In the genomic region with DNA sequence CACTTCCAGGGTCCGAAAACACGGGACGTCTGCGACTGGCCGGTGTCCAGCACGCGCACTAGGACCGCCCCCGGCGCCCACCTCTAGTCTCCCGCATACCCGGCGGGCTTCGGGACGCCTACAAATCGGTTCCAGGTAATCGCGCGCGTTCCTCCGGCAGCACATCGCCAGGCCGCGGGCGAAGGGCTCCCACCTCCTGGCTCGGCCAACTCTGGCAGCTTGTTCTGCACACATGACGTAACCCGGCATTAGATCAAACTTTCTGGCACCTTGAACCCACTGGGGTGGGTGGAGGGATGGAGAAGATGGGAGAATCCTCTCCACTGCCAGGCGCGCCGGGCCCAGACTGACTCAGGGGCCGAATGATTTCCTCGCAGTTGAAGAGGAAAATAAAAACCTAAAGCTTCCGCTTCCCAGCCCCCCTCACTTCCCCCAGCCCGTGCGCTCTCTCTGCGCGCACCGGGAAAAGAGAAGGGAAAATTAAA, we compare ENCODE assay signal across 8 cellular contexts. TPM values are rescaled to one million over a fixed set of nuclear protein-coding genes. Genes with fewer than 3 reads are reported as not detected.
DNase-seq lines count a peak whose midpoint lies in the region; ATAC-seq and TF ChIP-seq lines count a peak whose summit lies in the region.

No MANE protein-coding gene starts in this region.

- no peak overlapping the region for H2BK12ac ChIP-seq in neuronal stem cell (ENCODE audit: low read length)

- POLR2A ChIA-PET in HEK293 (lab: Yijun Ruan, JAX) = interaction anchor here (0.6 to 1.5 kb wide), 8 partner anchors 17 to 117 kb away, joined by 3 to 9 read pairs (median 4); no protein-coding TSS in a partner anchor

- no peak overlapping the region for H2BK15ac ChIP-seq in neuronal stem cell (ENCODE audit: low read length)

- H3K4me3 ChIP-seq in BE2C (ENCODE audit: low read depth, low read length) = peak overlapping the region; percentile 87
- H3K4me3 ChIP-seq in HEK293 (ENCODE audit: low read depth, low read length) = peak overlapping the region; percentile 64
- peak overlapping the region; percentile 89 to 95 for H3K4me3 ChIP-seq in neuronal stem cell (ENCODE audit: low read length in 2 of 2)

- peak overlapping the region; percentile 100 for H2BK5ac ChIP-seq in neuronal stem cell (ENCODE audit: low read length)

- H3K27ac ChIP-seq in HEK293 (ENCODE audit: extremely low read depth, low read depth, low read length) = peak overlapping the region; percentile 99
- H3K27ac ChIP-seq in neuronal stem cell (replicated peaks; ENCODE audit: low read length) = peak overlapping the region; percentile 97

- peak overlapping the region; percentile 98 for H3K18ac ChIP-seq in neuronal stem cell (ENCODE audit: low read length)

- peak overlapping the region; percentile 91 for H3K14ac ChIP-seq in neuronal stem cell (ENCODE audit: low read length)

- H4K91ac ChIP-seq in neuronal stem cell (ENCODE audit: low read depth, low read length, poor library complexity) = no peak overlapping the region

- no peaks in the 10 kb centered on the region for H3K36me3 ChIP-seq in BE2C
- H3K36me3 ChIP-seq in HEK293 (ENCODE audit: control insufficient read depth in 2 of 2, insufficient read depth in 1 of 2, low read length in 2 of 2) = no peaks in the 10 kb centered on the region
- H3K36me3 ChIP-seq in neuronal stem cell (replicated peaks in 1 of 2; ENCODE audit: control insufficient read depth in 2 of 2, insufficient read depth in 2 of 2, low read length in 2 of 2) = peaks cover 0 to 21% of the 10 kb centered on the region in 2 donors

- DNase-seq in BE2C (peak; percentile 68), globus pallidus (ENCODE audit: low spot score) (peak; percentile 13), neuronal stem cell (ENCODE audit: low spot score) (no peak), DMS153 treated with DMSO at 0.1 percent for 48 hours (lab: John Stamatoyannopoulos, UW; ENCODE audit: unreplicated experiment) (no peak), GOT3 (lab: John Stamatoyannopoulos, UW) (no peak)
- peak; percentile 1 to 4 for DNase-seq in activated CD4-positive, alpha-beta T cell treated with anti-CD3 and anti-CD28 coated beads, Interleukin-2, amount 50 U/mL, for 48 hours

- no peaks in the 10 kb centered on the region for H3K9me3 ChIP-seq in BE2C
- H3K9me3 ChIP-seq in HEK293 (ENCODE audit: control insufficient read depth, insufficient read depth, low read depth, low read length) = no peaks in the 10 kb centered on the region
- H3K9me3 ChIP-seq in neuronal stem cell (replicated peaks in 1 of 2; ENCODE audit: control insufficient read depth in 2 of 2, insufficient read depth in 1 of 2, low read depth in 1 of 2, low read length in 2 of 2) = no peaks in the 10 kb centered on the region

- no peak overlapping the region for H2BK120ac ChIP-seq in neuronal stem cell (ENCODE audit: low read depth, low read length)

- H2AK5ac ChIP-seq in neuronal stem cell (ENCODE audit: low read depth, low read length) = peak overlapping the region; percentile 72

- peak overlapping the region; percentile 46 for H3K4me2 ChIP-seq in neuronal stem cell (ENCODE audit: insufficient read depth, low read length, poor library complexity, severe bottlenecking)

- no peak for ATAC-seq in HG02588 (IDR thresholded peaks at IDR 0.05; ENCODE audit: unreplicated experiment)

- TF ChIP-seq CTCF in BE2C (IDR thresholded peaks at IDR 0.05; ENCODE audit: low read depth, low read length) (no peak), HEK293 (tag by site-specific recombination; IDR thresholded peaks at IDR 0.05) (no peak)

- H3K23ac ChIP-seq in neuronal stem cell (ENCODE audit: low read depth, low read length, poor library complexity) = peak overlapping the region; percentile 70

- WGBS in neuronal stem cell (ENCODE audit: extremely low coverage in 2 of 2, insufficient read length in 2 of 2, insufficient replicate concordance in 1 of 2), 2 donors = no CpG with 5 or more reads among the region's 39 CpGs

- CTCF ChIA-PET in HEK293 (lab: Yijun Ruan, JAX) = interaction anchor here (0.6 kb wide), 1 partner anchor 332 kb away, joined by 3 read pairs; no protein-coding TSS in a partner anchor

- H4K8ac ChIP-seq in neuronal stem cell (ENCODE audit: low read depth, low read length) = no peak overlapping the region

- H3K4ac ChIP-seq in neuronal stem cell (ENCODE audit: low read length) = no peak overlapping the region

- H3K27me3 ChIP-seq in BE2C (no peaks in the 10 kb centered on the region), neuronal stem cell (ENCODE audit: control insufficient read depth in 3 of 3, insufficient read depth in 3 of 3, low read depth in 1 of 3, low read length in 3 of 3) (no peaks in the 10 kb centered on the region)

- H3K4me1 ChIP-seq in BE2C (peaks cover 5% of the 10 kb centered on the region; the same call in 1 of the 2 replicates), HEK293 (ENCODE audit: control insufficient read depth, insufficient read depth, low read length) (peaks cover 21% of the 10 kb centered on the region), neuronal stem cell (ENCODE audit: control insufficient read depth in 2 of 2, insufficient read depth in 1 of 2, low read depth in 1 of 2, low read length in 2 of 2) (peaks cover 3 to 18% of the 10 kb centered on the region in 2 donors)

- peak overlapping the region; percentile 99 for H3K9ac ChIP-seq in neuronal stem cell (ENCODE audit: low read depth, low read length, poor library complexity)

- no peaks in the 10 kb centered on the region for H3K79me1 ChIP-seq in neuronal stem cell (ENCODE audit: low read depth, low read length)

- peak overlapping the region; percentile 21 for H2AFZ ChIP-seq in neuronal stem cell (ENCODE audit: low read length)

TF ChIP-seq in HEK293, 187 proteins besides CTCF, POLR2A, EP300 and RAD21 (continues in another document):
- TF ChIP-seq TRIM28 (IDR thresholded peaks at IDR 0.05; ENCODE audit: borderline replicate concordance, low read length) = no peak
- no peak for TF ChIP-seq ZNF221 (tag by site-specific recombination; IDR thresholded peaks at IDR 0.05; ENCODE audit: borderline replicate concordance)
- TF ChIP-seq ZNF311 (tag by site-specific recombination; IDR thresholded peaks at IDR 0.05; ENCODE audit: borderline replicate concordance) = no peak
- no peak for TF ChIP-seq OVOL3 (tag by site-specific recombination; IDR thresholded peaks at IDR 0.05)
- no peak for TF ChIP-seq ZNF449 (tag by site-specific recombination; IDR thresholded peaks at IDR 0.05)
- no peak for TF ChIP-seq ZBTB48 (tag by site-specific recombination; IDR thresholded peaks at IDR 0.05)
- no peak for TF ChIP-seq GLI2 (tag by site-specific recombination; IDR thresholded peaks at IDR 0.05; ENCODE audit: borderline replicate concordance, low read depth)
- no peak for TF ChIP-seq ZNF37A (tag by site-specific recombination; IDR thresholded peaks at IDR 0.05)
- no peak for TF ChIP-seq BCL6B (tag by site-specific recombination; IDR thresholded peaks at IDR 0.05)
- no peak for TF ChIP-seq YY1 (tag by site-specific recombination; IDR thresholded peaks at IDR 0.05)
- TF ChIP-seq SP3 (tag by site-specific recombination; IDR thresholded peaks at IDR 0.05) = peak; percentile 55
- peak; percentile 59; the same call in 1 of the 2 replicates for TF ChIP-seq ZNF660 (tag by site-specific recombination; IDR thresholded peaks at IDR 0.05)
- TF ChIP-seq ZNF626 (tag by site-specific recombination; IDR thresholded peaks at IDR 0.05) = no peak
- no peak for TF ChIP-seq ZNF423 (tag by site-specific recombination; IDR thresholded peaks at IDR 0.05)
- no peak for TF ChIP-seq ZNF416 (tag by site-specific recombination; IDR thresholded peaks at IDR 0.05)
- no peak for TF ChIP-seq ZNF558 (tag by site-specific recombination; IDR thresholded peaks at IDR 0.05)
- no peak for TF ChIP-seq ZNF404 (tag by site-specific recombination; IDR thresholded peaks at IDR 0.05)
- TF ChIP-seq ZNF26 (tag by site-specific recombination; IDR thresholded peaks at IDR 0.05) = no peak
- TF ChIP-seq ZNF521 (tag by site-specific recombination; IDR thresholded peaks at IDR 0.05) = no peak

RNA-seq across cellular contexts. Expression of gene EFNA5, which starts 1.2 kb away (rescaled TPM):
- 8.1 TPM for polyA plus RNA-seq in BE2C (2012; ENCODE audit: insufficient read depth, insufficient read length, low read depth)
- polyA plus RNA-seq in neuronal stem cell (2013, experiment 1 of 2) = 128 TPM
- polyA plus RNA-seq in neuronal stem cell (2013, experiment 2 of 2) = 138 TPM

Comparison
In these comparisons a context has a peak if more than half of its experiments do, and no peak if none do; other contexts are left out.
1. DNase-seq: peak in BE2C (single experiment), activated CD4-positive, alpha-beta T cell treated with anti-CD3 and anti-CD28 coated beads, Interleukin-2, amount 50 U/mL, for 48 hours (2 of 2) and globus pallidus (single experiment); none in neuronal stem cell (single experiment), DMS153 treated with DMSO at 0.1 percent for 48 hours (single experiment) and GOT3 (single experiment).
2. Peak in every context shown above with its lines, with median percentiles within 50 percentile points of each other: H3K4me3 ChIP-seq.